In genomic region chr10:25016349-25017246, GRCh38 we compare ENCODE assay signal across 8 cellular contexts. TPM values are rescaled to one million over a fixed set of nuclear protein-coding genes. Genes with fewer than 3 reads are reported as not detected.
DNase-seq lines count a peak whose midpoint lies in the region; ATAC-seq and TF ChIP-seq lines count a peak whose summit lies in the region.

TSS of gene THNSL1 (plus strand) at chr10:25016612. CDS start at chr10:25023224, 6,612 bp downstream.

- H3K4me1 ChIP-seq in PC-9 (replicated peaks; ENCODE audit: insufficient read depth) (peaks cover 15% of the 10 kb centered on the region; the same call in 1 of the 2 replicates), muscle layer of colon (ENCODE audit: insufficient read depth, low read length) (peaks cover 9% of the 10 kb centered on the region)

- ATAC-seq in GM21619 (IDR thresholded peaks at IDR 0.05; ENCODE audit: unreplicated experiment): peak; percentile 98
- peak; percentile 100 for ATAC-seq in esophagus mucosa

- H3K9ac ChIP-seq in muscle layer of colon (ENCODE audit: low read length): peak within 1 kb of the TSS; percentile 31

- peaks cover 17% of the 10 kb centered on the region for H3K79me2 ChIP-seq in PC-9 (ENCODE audit: low read depth)

- TF ChIP-seq CTCF in PC-9 (conservative IDR thresholded peaks at IDR 0.05): no peak

- peak; percentile 79 for DNase-seq in DMS153 treated with DMSO at 0.1 percent for 48 hours (lab: John Stamatoyannopoulos, UW; ENCODE audit: unreplicated experiment)
- peak; percentile 97 for DNase-seq in Jurkat, Clone E6-1 (ENCODE audit: low read depth, low spot score)
- DNase-seq in PC-9: peak; percentile 93 to 97
- peak; percentile 96 to 98 for DNase-seq in activated T-cell treated with anti-CD3 and anti-CD28 coated beads, Interleukin-2, amount 50 U/mL, for 48 hours
- DNase-seq in stimulated activated CD8-positive, alpha-beta memory T cell treated with anti-CD3 and anti-CD28 coated beads, Interleukin-7, amount 100 ng/mL, for 1 hour (ENCODE audit: low read depth in 2 of 2): peak; percentile 91 to 96

- H3K36me3 ChIP-seq in PC-9 (ENCODE audit: low read depth): no peaks in the 10 kb centered on the region
- H3K36me3 ChIP-seq in muscle layer of colon (ENCODE audit: insufficient read depth, low read length): no peaks in the 10 kb centered on the region

- H4K20me1 ChIP-seq in PC-9 (ENCODE audit: insufficient read depth): no peaks in the 10 kb centered on the region

- no peaks in the 10 kb centered on the region for H3K9me3 ChIP-seq in PC-9 (ENCODE audit: insufficient read depth, low read depth)
- no peaks in the 10 kb centered on the region for H3K9me3 ChIP-seq in muscle layer of colon (ENCODE audit: low read length)

- H2AFZ ChIP-seq in PC-9: peak within 1 kb of the TSS; percentile 99

- peak within 1 kb of the TSS; percentile 96 for H3K4me2 ChIP-seq in PC-9

- intact Hi-C loops in PC-9 (cut with micrococcal nuclease; ENCODE audit: unreplicated experiment): loop anchor here (1.0 to 2.0 kb wide), 3 partner anchors 46 to 292 kb away; no protein-coding TSS in a partner anchor

- no peaks in the 10 kb centered on the region for H3K27me3 ChIP-seq in PC-9 (ENCODE audit: insufficient read depth, low read depth)
- H3K27me3 ChIP-seq in muscle layer of colon (ENCODE audit: control insufficient read depth in 1 of 2, insufficient read depth in 2 of 2, low read length in 2 of 2): no peaks in the 10 kb centered on the region

- POLR2A ChIA-PET in PC-9 (lab: Charles Lee; ENCODE audit: unreplicated experiment): interaction anchor here (0.6 to 1.3 kb wide), 8 partner anchors 11 to 1595 kb away, joined by 3 to 16 read pairs (median 3); partner anchors contain the start of gene ARHGAP21

- no peaks in the 10 kb centered on the region for H3K9me2 ChIP-seq in PC-9 (ENCODE audit: insufficient read depth)

- H3K27ac ChIP-seq in PC-9 (peak within 1 kb of the TSS; percentile 92), muscle layer of colon (ENCODE audit: low read depth, low read length) (peak within 1 kb of the TSS; percentile 84)

- TSS peak; percentile 86 for BruUV-seq in PC-9 (replicated peaks; lab: Mats Ljungman, UMichigan)

- CTCF ChIA-PET in PC-9 (lab: Charles Lee): no interaction called here

- H3F3A ChIP-seq in PC-9 (ENCODE audit: insufficient read depth, low read depth): peaks cover 22% of the 10 kb centered on the region; the same call in 1 of the 2 replicates

- H3K4me3 ChIP-seq in Jurkat, Clone E6-1 (ENCODE audit: low read length): peak within 1 kb of the TSS; percentile 74
- H3K4me3 ChIP-seq in PC-9: peak within 1 kb of the TSS; percentile 80
- peak within 1 kb of the TSS; percentile 59 to 68 for H3K4me3 ChIP-seq in muscle layer of colon (ENCODE audit: low read depth in 1 of 2, low read length in 2 of 2)

RNA-seq across cellular contexts. Expression of gene THNSL1, which starts in this region (rescaled TPM):
- polyA plus RNA-seq in Jurkat, Clone E6-1 (2012; ENCODE audit: insufficient read depth, insufficient read length): 8.7 TPM
- 5.6 and 6.8 TPM in 2 replicates for total RNA-seq in PC-9 (2021)
- 2.0 TPM for total RNA-seq in esophagus mucosa

Comparison
In these comparisons a context has a peak if more than half of its experiments do, and no peak if none do; other contexts are left out.
1. Peak in every context shown above with its lines: DNase-seq, ATAC-seq, H3K4me3 ChIP-seq and H3K27ac ChIP-seq.